Comparison of ENCODE assay signal across 17 cellular contexts in the genomic region with DNA sequence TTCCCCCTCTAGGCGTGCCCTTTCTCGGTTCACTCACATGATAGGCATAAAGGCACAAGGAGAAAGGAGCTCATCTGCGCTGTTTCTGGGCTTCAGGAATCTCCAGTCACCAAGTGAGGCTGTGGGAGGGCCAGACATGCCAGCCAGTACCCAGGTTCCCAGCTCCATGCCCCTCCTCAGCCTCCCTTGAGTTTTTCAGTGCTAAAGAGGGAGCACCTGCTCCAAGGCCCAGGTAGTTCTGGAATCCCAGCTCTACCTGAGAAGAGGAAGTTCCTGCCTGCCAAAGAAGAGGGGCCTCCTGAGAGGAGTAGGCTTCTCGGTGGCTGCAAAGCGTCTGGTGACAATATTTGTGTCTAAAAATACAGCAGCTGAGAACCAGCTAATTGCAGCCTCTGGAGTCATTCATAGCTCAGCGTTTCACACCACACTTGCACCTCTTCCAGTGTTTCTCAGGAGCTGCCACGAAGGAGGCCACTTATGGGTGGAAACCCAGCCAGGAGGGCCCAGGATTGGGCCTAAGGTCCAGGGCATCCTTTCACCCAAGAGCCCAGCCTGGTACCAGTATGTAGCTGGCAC.
"Had no signal": no experiment of that assay in that cellular context is flagged by ENCODE, and none has a peak within 500 bp of the region (broad histone marks: within the 10 kb centered on the region; RNA-seq: fewer than 3 reads in every experiment).

No MANE protein-coding gene starts in this region.

- H3K4me3 Mint-ChIP-seq: nephron; stimulated activated effector memory CD8-positive, alpha-beta T cell treated with anti-CD3 and anti-CD28 coated beads, Interleukin-12 subunit alpha, Interleukin-12 subunit beta, amount 100 ng/mL, for 72 hours; stimulated activated naive CD8-positive, alpha-beta T cell treated with anti-CD3 and anti-CD28 coated beads, Interleukin-15, Interleukin-2, amounts not matched to agents 100 ng/mL and 50 ng/mL, for 24 hours had no signal

- DNase-seq: dermis blood vessel endothelial cell; effector CD4-positive, alpha-beta T cell; foreskin melanocyte; head of caudate nucleus; islet precursor cell; left lung; mesenchymal stem cell; midbrain; small intestine; stimulated activated CD4-positive, alpha-beta T cell treated with anti-CD3 and anti-CD28 coated beads, Interleukin-12 subunit alpha, Interleukin-12 subunit beta, amount 100 ng/mL, for 4 hours; stimulated activated CD4-positive, alpha-beta T cell treated with anti-CD3 and anti-CD28 coated beads, Interleukin-2, amount 100 ng/mL, for 48 hours; transverse colon had no signal

- H3K27ac Mint-ChIP-seq: nephron; stimulated activated effector memory CD8-positive, alpha-beta T cell treated with anti-CD3 and anti-CD28 coated beads, Interleukin-12 subunit alpha, Interleukin-12 subunit beta, amount 100 ng/mL, for 72 hours; stimulated activated naive CD8-positive, alpha-beta T cell treated with anti-CD3 and anti-CD28 coated beads, Interleukin-15, Interleukin-2, amounts not matched to agents 100 ng/mL and 50 ng/mL, for 24 hours had no signal

- H3K4me1 Mint-ChIP-seq: stimulated activated effector memory CD8-positive, alpha-beta T cell treated with anti-CD3 and anti-CD28 coated beads, Interleukin-12 subunit alpha, Interleukin-12 subunit beta, amount 100 ng/mL, for 72 hours had no signal

- H3K27ac ChIP-seq: left lung, thoracic aorta, transverse colon had no signal

- H3K36me3 Mint-ChIP-seq: stimulated activated effector memory CD8-positive, alpha-beta T cell treated with anti-CD3 and anti-CD28 coated beads, Interleukin-12 subunit alpha, Interleukin-12 subunit beta, amount 100 ng/mL, for 72 hours had no signal

- H3K36me3 ChIP-seq: left lung, thoracic aorta, transverse colon had no signal

- H3K9me3 ChIP-seq: left lung, thoracic aorta, transverse colon had no signal

- H3K9me3 Mint-ChIP-seq: nephron; stimulated activated effector memory CD8-positive, alpha-beta T cell treated with anti-CD3 and anti-CD28 coated beads, Interleukin-12 subunit alpha, Interleukin-12 subunit beta, amount 100 ng/mL, for 72 hours; stimulated activated naive CD8-positive, alpha-beta T cell treated with anti-CD3 and anti-CD28 coated beads, Interleukin-15, Interleukin-2, amounts not matched to agents 100 ng/mL and 50 ng/mL, for 24 hours had no signal

- H3K4me1 ChIP-seq: left lung, transverse colon had no signal

- ATAC-seq: left lung; stimulated activated effector memory CD8-positive, alpha-beta T cell treated with anti-CD3 and anti-CD28 coated beads, Interleukin-12 subunit alpha, Interleukin-12 subunit beta, amount 100 ng/mL, for 72 hours had no signal

- H3K27me3 ChIP-seq: transverse colon had no signal

- H3K4me3 ChIP-seq: left lung, lung, thoracic aorta, transverse colon had no signal
